Comparison of ENCODE assay signal across 4 cellular contexts in genomic region chr16:70147853-70148252, GRCh38. TPM values are rescaled to one million over a fixed set of nuclear protein-coding genes. Genes with fewer than 3 reads are reported as not detected.
"Had no signal": no experiment of that assay in that cellular context is flagged by ENCODE, and none has a peak within 500 bp of the region (broad histone marks: within the 10 kb centered on the region; RNA-seq: fewer than 3 reads in every experiment).

No MANE protein-coding gene starts in this region.

RNA-seq across cellular contexts. Expression of gene CLEC18C, which starts 25.7 kb away (rescaled TPM):
- total RNA-seq: OCI-LY7, Right ventricle myocardium inferior, RPMI7951, SK-MEL-5 had no signal
